Comparison of ENCODE assay signal across 16 cellular contexts in the genomic region with DNA sequence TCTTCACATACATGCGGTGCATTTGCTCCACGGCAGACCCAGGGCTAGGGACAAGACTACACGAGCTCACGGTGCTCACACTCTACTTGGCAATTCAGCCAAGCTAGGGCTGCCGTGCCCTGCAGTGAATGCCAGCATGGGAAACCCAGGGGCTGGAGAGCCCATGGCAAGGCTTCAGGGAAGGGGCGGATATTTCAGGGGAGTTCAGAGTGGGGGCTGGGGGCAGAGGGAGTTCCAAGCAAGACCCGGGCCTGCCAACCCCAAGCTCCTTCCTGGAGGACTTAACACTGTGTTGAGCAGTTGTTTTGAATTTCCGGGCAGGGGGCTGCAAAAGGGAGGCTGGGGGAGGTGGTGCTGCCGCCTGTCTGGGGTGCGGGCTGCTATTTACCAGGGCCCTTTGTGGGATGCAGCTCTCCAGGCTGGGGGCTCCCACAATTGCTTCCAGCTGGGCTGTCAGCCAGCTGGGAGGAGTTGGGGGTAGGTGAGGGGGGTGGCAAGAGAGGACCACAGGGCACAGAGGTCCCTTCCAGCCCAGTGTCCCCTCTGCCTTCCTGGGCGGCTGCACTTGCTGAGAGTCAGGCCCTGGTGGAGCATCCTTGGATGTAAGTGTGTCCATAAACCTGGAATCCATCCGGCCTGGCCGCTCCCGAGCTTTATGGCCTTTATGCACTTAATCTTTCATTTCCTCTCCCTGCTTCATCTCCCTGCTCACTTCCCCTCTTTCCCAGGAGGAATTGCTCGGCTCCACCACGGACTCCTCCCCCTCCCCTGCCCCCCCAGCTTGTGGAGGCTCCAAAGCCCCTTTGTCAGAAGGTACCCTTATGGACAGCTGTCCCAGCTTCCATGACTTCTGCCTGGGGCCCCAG. TPM values are rescaled to one million over a fixed set of nuclear protein-coding genes. Genes with fewer than 3 reads are reported as not detected.
DNase-seq lines count a peak whose midpoint lies in the region; ATAC-seq and TF ChIP-seq lines count a peak whose summit lies in the region.
"Had no signal": no experiment of that assay in that cellular context is flagged by ENCODE, and none has a peak within 500 bp of the region (broad histone marks: within the 10 kb centered on the region; RNA-seq: fewer than 3 reads in every experiment).

No MANE protein-coding gene starts in this region.

- no peaks in the 10 kb centered on the region for H3K27me3 Mint-ChIP-seq in CD4-positive, CD25-positive, alpha-beta regulatory T cell
- no peaks in the 10 kb centered on the region for H3K27me3 Mint-ChIP-seq in dendritic cell treated with granulocyte-macrophage colony-stimulating factor and Interleukin-4, amounts not matched to agents 40 ng/mL and 50 ng/mL, for 4 days
- peaks cover 6% of the 10 kb centered on the region for H3K27me3 Mint-ChIP-seq in nephron (ENCODE audit: low read depth)

- H3K36me3 ChIP-seq in CD4-positive, CD25-positive, alpha-beta regulatory T cell (ENCODE audit: control insufficient read depth, insufficient read depth, low read length) = no peaks in the 10 kb centered on the region
- H3K36me3 ChIP-seq in H7 (replicated peaks; ENCODE audit: control insufficient read depth, insufficient read depth, low read length) = no peaks in the 10 kb centered on the region
- H3K36me3 ChIP-seq: ovary had no signal

- no peak overlapping the region for H3K4me3 ChIP-seq in CD4-positive, CD25-positive, alpha-beta regulatory T cell (ENCODE audit: low read depth, low read length)
- H3K4me3 ChIP-seq in H7 (ENCODE audit: insufficient read depth, low read depth, low read length) = no peak overlapping the region
- H3K4me3 ChIP-seq: ovary had no signal

- ATAC-seq in CD4-positive, CD25-positive, alpha-beta regulatory T cell (ENCODE audit: low read depth in 2 of 2) = no peak
- no peak for ATAC-seq in HG03097 (IDR thresholded peaks at IDR 0.05; ENCODE audit: low FRiP score, unreplicated experiment)
- ATAC-seq: PC-3; stimulated activated naive B cell treated with anti-CD40 and anti-IgM and Interleukin-4, amounts not matched to agents 10 μg/mL and 1 μg/mL and 100 μg/mL, for 72 hours had no signal

- peak overlapping the region in 1 of 4 donors; percentile 33 for H3K4me3 Mint-ChIP-seq in CD4-positive, CD25-positive, alpha-beta regulatory T cell
- no peak overlapping the region for H3K4me3 Mint-ChIP-seq in dendritic cell treated with granulocyte-macrophage colony-stimulating factor and Interleukin-4, amounts not matched to agents 40 ng/mL and 50 ng/mL, for 4 days
- peak overlapping the region; percentile 46 to 58 (median 57) for H3K4me3 Mint-ChIP-seq in nephron
- H3K4me3 Mint-ChIP-seq: activated naive CD4-positive, alpha-beta T cell treated with anti-CD3 and anti-CD28 coated beads for 36 hours; HFFc6; stimulated activated naive B cell treated with anti-CD40 and anti-IgM and Interleukin-4, amounts not matched to agents 10 μg/mL and 1 μg/mL and 100 μg/mL, for 72 hours had no signal

- no peak for DNase-seq in CD4-positive, CD25-positive, alpha-beta regulatory T cell
- peak; percentile 38 for DNase-seq in H7
- DNase-seq in SIG-M5 (lab: John Stamatoyannopoulos, UW) = no peak
- DNase-seq in NK-92 (lab: John Stamatoyannopoulos, UW; ENCODE audit: unreplicated experiment) = no peak
- no peak for DNase-seq in HUDEP-2 (lab: John Stamatoyannopoulos, UW; ENCODE audit: unreplicated experiment in 76 of 76)
- DNase-seq: activated naive CD4-positive, alpha-beta T cell treated with anti-CD3 and anti-CD28 coated beads for 36 hours; effector CD8-positive, alpha-beta T cell; HFFc6; hypothalamus; NCI-H1694; PC-3; stimulated activated naive B cell treated with anti-CD40 and anti-IgM and Interleukin-4, amounts not matched to agents 10 μg/mL and 1 μg/mL and 100 μg/mL, for 72 hours had no signal

- TF ChIP-seq CTCF in nephron (IDR thresholded peaks at IDR 0.05; ENCODE audit: unreplicated experiment in 3 of 3) = no peak

- intact Hi-C loops in dendritic cell treated with granulocyte-macrophage colony-stimulating factor and Interleukin-4, amounts not matched to agents 40 ng/mL and 50 ng/mL, for 4 days (cut with micrococcal nuclease) = no loop called here

- H3K36me3 Mint-ChIP-seq in CD4-positive, CD25-positive, alpha-beta regulatory T cell = no peaks in the 10 kb centered on the region
- no peaks in the 10 kb centered on the region for H3K36me3 Mint-ChIP-seq in dendritic cell treated with granulocyte-macrophage colony-stimulating factor and Interleukin-4, amounts not matched to agents 40 ng/mL and 50 ng/mL, for 4 days (ENCODE audit: low read depth)
- H3K36me3 Mint-ChIP-seq in nephron (ENCODE audit: low read depth) = no peaks in the 10 kb centered on the region
- H3K36me3 Mint-ChIP-seq: stimulated activated naive B cell treated with anti-CD40 and anti-IgM and Interleukin-4, amounts not matched to agents 10 μg/mL and 1 μg/mL and 100 μg/mL, for 72 hours had no signal

- H3K27ac Mint-ChIP-seq in CD4-positive, CD25-positive, alpha-beta regulatory T cell = peak overlapping the region; percentile 63 to 87 (median 81)
- H3K27ac Mint-ChIP-seq in dendritic cell treated with granulocyte-macrophage colony-stimulating factor and Interleukin-4, amounts not matched to agents 40 ng/mL and 50 ng/mL, for 4 days = peak overlapping the region; percentile 76
- H3K27ac Mint-ChIP-seq in nephron = peak overlapping the region; percentile 94 to 98 (median 97)
- H3K27ac Mint-ChIP-seq: activated naive CD4-positive, alpha-beta T cell treated with anti-CD3 and anti-CD28 coated beads for 36 hours; HFFc6; stimulated activated naive B cell treated with anti-CD40 and anti-IgM and Interleukin-4, amounts not matched to agents 10 μg/mL and 1 μg/mL and 100 μg/mL, for 72 hours had no signal

- peaks cover 4 to 55% (median 20%) of the 10 kb centered on the region in 4 donors for H3K4me1 Mint-ChIP-seq in CD4-positive, CD25-positive, alpha-beta regulatory T cell
- H3K4me1 Mint-ChIP-seq in dendritic cell treated with granulocyte-macrophage colony-stimulating factor and Interleukin-4, amounts not matched to agents 40 ng/mL and 50 ng/mL, for 4 days (ENCODE audit: low read depth) = peaks cover 63% of the 10 kb centered on the region
- H3K4me1 Mint-ChIP-seq in nephron = peaks cover 74% of the 10 kb centered on the region

- H3K27ac ChIP-seq in CD4-positive, CD25-positive, alpha-beta regulatory T cell (ENCODE audit: insufficient read depth, low read length, poor library complexity, severe bottlenecking) = peak overlapping the region; percentile 25
- H3K27ac ChIP-seq: ovary had no signal

- peaks cover 32% of the 10 kb centered on the region for H3K4me1 ChIP-seq in CD4-positive, CD25-positive, alpha-beta regulatory T cell (ENCODE audit: control insufficient read depth, insufficient read depth, low read length, poor library complexity, severe bottlenecking)

- H3K9me3 ChIP-seq in CD4-positive, CD25-positive, alpha-beta regulatory T cell (ENCODE audit: control insufficient read depth in 2 of 2, low read length in 2 of 2) = no peaks in the 10 kb centered on the region
- H3K9me3 ChIP-seq: ovary had no signal

- H3K9me3 Mint-ChIP-seq in CD4-positive, CD25-positive, alpha-beta regulatory T cell = peaks cover 0 to 3% (median 0%) of the 10 kb centered on the region in 7 donors
- no peaks in the 10 kb centered on the region for H3K9me3 Mint-ChIP-seq in dendritic cell treated with granulocyte-macrophage colony-stimulating factor and Interleukin-4, amounts not matched to agents 40 ng/mL and 50 ng/mL, for 4 days
- no peaks in the 10 kb centered on the region for H3K9me3 Mint-ChIP-seq in nephron
- H3K9me3 Mint-ChIP-seq: activated naive CD4-positive, alpha-beta T cell treated with anti-CD3 and anti-CD28 coated beads for 36 hours; HFFc6; stimulated activated naive B cell treated with anti-CD40 and anti-IgM and Interleukin-4, amounts not matched to agents 10 μg/mL and 1 μg/mL and 100 μg/mL, for 72 hours had no signal

- H3K27me3 ChIP-seq in CD4-positive, CD25-positive, alpha-beta regulatory T cell (ENCODE audit: control insufficient read depth, insufficient read depth, low read length) = no peaks in the 10 kb centered on the region
- no peaks in the 10 kb centered on the region; the same call in 1 of the 2 replicates for H3K27me3 ChIP-seq in H7 (ENCODE audit: control insufficient read depth, insufficient read depth, low read length)
- H3K27me3 ChIP-seq: ovary had no signal

RNA-seq across cellular contexts. Expression of a gene that starts 55.8 kb away (rescaled TPM):
- total RNA-seq in CD4-positive, CD25-positive, alpha-beta regulatory T cell = 30.6 TPM
- polyA plus RNA-seq in CD4-positive, CD25-positive, alpha-beta regulatory T cell = 1 to 10 TPM; 5.4 to 7.4 (median 6.9) TPM
- total RNA-seq in H7 (2014; rRNA removed; shearing (Covaris generic)) = 98.0 and 109 TPM in 2 replicates
